Comparison of ENCODE assay signal across 8 cellular contexts in the genomic region with DNA sequence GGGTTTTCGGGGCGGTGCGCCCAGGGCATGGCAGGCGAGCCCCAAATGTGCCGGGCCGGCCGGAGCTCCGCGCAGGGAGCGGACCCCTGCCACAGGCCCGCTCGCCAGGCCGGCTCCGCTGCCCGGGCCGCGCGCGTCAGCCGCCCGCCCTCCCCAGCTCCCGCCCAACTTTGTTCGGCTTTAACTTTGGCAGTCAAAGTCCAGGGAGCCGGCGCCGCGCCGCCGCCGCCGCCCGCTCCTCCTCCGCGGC. TPM values are rescaled to one million over a fixed set of nuclear protein-coding genes. Genes with fewer than 3 reads are reported as not detected.
DNase-seq lines count a peak whose midpoint lies in the region; ATAC-seq, FAIRE-seq and TF ChIP-seq lines count a peak whose summit lies in the region.

No MANE protein-coding gene starts in this region.

- H3K4me3 ChIP-seq in DND-41 (ENCODE audit: low read depth in 1 of 2, low read length in 2 of 2) (peak overlapping the region; percentile 50 to 82; a peak in 3 of 4 replicates), cardiac muscle cell (peak overlapping the region; percentile 85), parathyroid adenoma (ENCODE audit: low read depth, low read length) (peak overlapping the region; percentile 83)

- no peaks in the 10 kb centered on the region for H4K20me1 ChIP-seq in DND-41 (ENCODE audit: insufficient read depth, low read length)

- H3K27ac ChIP-seq in DND-41 (ENCODE audit: low read length) (peak overlapping the region; percentile 87), cardiac muscle cell (peak overlapping the region; percentile 97), parathyroid adenoma (peak overlapping the region; percentile 90)

- DNase-seq in DND-41 (peak; percentile 41), HTR-8/SVneo (ENCODE audit: insufficient read length, low spot score) (peak; percentile 8), cardiac muscle cell (ENCODE audit: low read depth in 1 of 2, low spot score in 1 of 2) (peak; percentile 70 to 75), DMS53 treated with DMSO at 0.1 percent for 48 hours (lab: John Stamatoyannopoulos, UW; ENCODE audit: unreplicated experiment) (no peak), DMS153 (lab: John Stamatoyannopoulos, UW) (no peak)
- peak; percentile 46 to 66 for DNase-seq in activated naive CD4-positive, alpha-beta T cell treated with anti-CD3 and anti-CD28 coated beads, Interleukin-2, amount 50 U/mL, for 72 hours (ENCODE audit: low spot score in 2 of 2)

- H2AFZ ChIP-seq in DND-41 (ENCODE audit: low read depth, low read length) (peak overlapping the region; percentile 100), parathyroid adenoma (peak overlapping the region; percentile 95)

- TF ChIP-seq CTCF in DND-41 (IDR thresholded peaks at IDR 0.05; ENCODE audit: borderline replicate concordance, extremely low read depth, low read length, poor library complexity, severe bottlenecking) (no peak), cardiac muscle cell (IDR thresholded peaks at IDR 0.05; ENCODE audit: low read depth, low read length) (no peak), parathyroid adenoma (IDR thresholded peaks at IDR 0.05) (no peak)

- peak; percentile 37 for ATAC-seq in DND-41 (ENCODE audit: insufficient read depth, low read depth)
- ATAC-seq in GM21390 (IDR thresholded peaks at IDR 0.05; ENCODE audit: unreplicated experiment) = peak; percentile 28
- peak in 1 of 2 donors; percentile 52 for ATAC-seq in activated naive CD4-positive, alpha-beta T cell treated with anti-CD3 and anti-CD28 coated beads, Interleukin-2, amount 50 U/mL, for 72 hours

- H3K27me3 ChIP-seq in DND-41 (ENCODE audit: insufficient read depth, low read length, poor library complexity) = peaks cover 17% of the 10 kb centered on the region
- H3K27me3 ChIP-seq in cardiac muscle cell = no peaks in the 10 kb centered on the region
- H3K27me3 ChIP-seq in parathyroid adenoma (ENCODE audit: control insufficient read depth, insufficient read depth, low read length) = no peaks in the 10 kb centered on the region

- H3K9ac ChIP-seq in DND-41 (ENCODE audit: low read depth, low read length) = peak overlapping the region; percentile 98
- no peak overlapping the region for H3K9ac ChIP-seq in parathyroid adenoma

- no peaks in the 10 kb centered on the region for H3K9me3 Mint-ChIP-seq in activated naive CD4-positive, alpha-beta T cell treated with anti-CD3 and anti-CD28 coated beads, Interleukin-2, amount 50 U/mL, for 72 hours

- no peak for FAIRE-seq in HTR-8/SVneo (lab: Jason Lieb, UNC)

- H3K4me1 ChIP-seq in DND-41 (ENCODE audit: insufficient read depth, low read length) (peaks cover 31% of the 10 kb centered on the region), cardiac muscle cell (ENCODE audit: low read depth) (peaks cover 21% of the 10 kb centered on the region), parathyroid adenoma (no peaks in the 10 kb centered on the region)

- peaks cover 6 to 21% of the 10 kb centered on the region in 2 donors for H3K36me3 Mint-ChIP-seq in activated naive CD4-positive, alpha-beta T cell treated with anti-CD3 and anti-CD28 coated beads, Interleukin-2, amount 50 U/mL, for 72 hours

- H3K36me3 ChIP-seq in DND-41 (ENCODE audit: insufficient read depth, low read length) (peaks cover 22% of the 10 kb centered on the region), cardiac muscle cell (peaks cover 13% of the 10 kb centered on the region), parathyroid adenoma (ENCODE audit: control insufficient read depth, insufficient read depth, low read length) (no peaks in the 10 kb centered on the region)

- H3K27ac Mint-ChIP-seq in activated naive CD4-positive, alpha-beta T cell treated with anti-CD3 and anti-CD28 coated beads, Interleukin-2, amount 50 U/mL, for 72 hours = peak overlapping the region in 1 of 2 donors; percentile 88

- H3K4me2 ChIP-seq in DND-41 (ENCODE audit: insufficient read depth, low read length) = peak overlapping the region; percentile 74
- H3K4me2 ChIP-seq in parathyroid adenoma (ENCODE audit: low read length) = peak overlapping the region; percentile 93

- H3K79me2 ChIP-seq in DND-41 (ENCODE audit: insufficient read depth, low read length) (peaks cover 21% of the 10 kb centered on the region), parathyroid adenoma (no peaks in the 10 kb centered on the region)

- H3K9me3 ChIP-seq in DND-41 (ENCODE audit: insufficient read depth, low read length, severe bottlenecking) = no peaks in the 10 kb centered on the region
- H3K9me3 ChIP-seq in cardiac muscle cell (ENCODE audit: low read depth) = no peaks in the 10 kb centered on the region
- H3K9me3 ChIP-seq in parathyroid adenoma (ENCODE audit: control insufficient read depth, low read length) = no peaks in the 10 kb centered on the region

RNA-seq across cellular contexts. Expression of a gene that starts 0.5 kb away (rescaled TPM):
- total RNA-seq in activated naive CD4-positive, alpha-beta T cell treated with anti-CD3 and anti-CD28 coated beads, Interleukin-2, amount 50 U/mL, for 72 hours = 10 to 100 TPM; 11.7 to 12.5 TPM
- 9.0 and 13.3 TPM in 2 replicates for total RNA-seq in cardiac muscle cell
- 11.3 and 19.4 TPM in 2 replicates for polyA plus RNA-seq in cardiac muscle cell

Comparison
In these comparisons a context has a peak if more than half of its experiments do, and no peak if none do; other contexts are left out.
1. DNase-seq: peak in DND-41 (single experiment), HTR-8/SVneo (single experiment), activated naive CD4-positive, alpha-beta T cell treated with anti-CD3 and anti-CD28 coated beads, Interleukin-2, amount 50 U/mL, for 72 hours (2 of 2) and cardiac muscle cell (2 of 2); none in DMS53 treated with DMSO at 0.1 percent for 48 hours (single experiment) and DMS153 (single experiment).
2. Peak in every context shown above with its lines, with median percentiles within 50 percentile points of each other: H3K27ac ChIP-seq and H3K4me3 ChIP-seq.